Comparison of ENCODE assay signal across 8 cellular contexts in the genomic region with DNA sequence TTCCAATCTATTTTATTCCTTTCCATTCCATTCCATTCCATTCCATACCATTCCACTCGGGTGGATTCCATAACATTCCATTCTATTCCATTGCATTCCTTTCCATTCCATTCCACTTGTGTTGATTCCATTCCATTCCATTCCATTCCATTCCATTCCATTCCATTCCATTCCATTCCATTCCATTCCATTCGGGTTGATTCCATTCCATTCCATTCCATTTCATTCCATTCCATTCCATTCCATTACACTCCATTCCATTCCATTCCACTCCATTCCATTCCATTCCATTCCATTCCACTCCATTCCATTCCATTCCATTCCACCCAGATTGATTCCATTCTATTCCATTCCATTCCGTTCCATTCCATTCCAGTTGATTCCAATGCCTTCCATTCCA.
DNase-seq lines count a peak whose midpoint lies in the region; ATAC-seq and TF ChIP-seq lines count a peak whose summit lies in the region.
"Not testable (repeated sequence)": the region's sequence is repeated elsewhere in the genome, so short reads cannot be mapped to it uniquely, and the experiment has no call there.

No MANE protein-coding gene starts in this region.

- H3K27me3 ChIP-seq in DND-41 (ENCODE audit: insufficient read depth, low read length, poor library complexity); heart left ventricle: not testable (repeated sequence)

- H3K4me1 ChIP-seq in DND-41 (ENCODE audit: insufficient read depth, low read length); heart left ventricle: not testable (repeated sequence)

- not testable (repeated sequence) for H3K4me1 Mint-ChIP-seq in activated CD4-positive, alpha-beta T cell treated with anti-CD3 and anti-CD28 coated beads for 36 hours

- H3K27ac Mint-ChIP-seq in activated CD4-positive, alpha-beta T cell treated with anti-CD3 and anti-CD28 coated beads for 36 hours, result not testable (repeated sequence)

- H3K9ac ChIP-seq in DND-41 (ENCODE audit: low read depth, low read length), result not testable (repeated sequence)

- H3K9me3 ChIP-seq in DND-41 (ENCODE audit: insufficient read depth, low read length, severe bottlenecking), result peaks cover 75% of the 10 kb centered on the region
- peaks cover 0 to 76% (median 37%) of the 10 kb centered on the region in 12 donors for H3K9me3 ChIP-seq in heart left ventricle

- peaks cover 50% of the 10 kb centered on the region for H3K36me3 Mint-ChIP-seq in activated CD4-positive, alpha-beta T cell treated with anti-CD3 and anti-CD28 coated beads for 36 hours (ENCODE audit: low read depth)

- not testable (repeated sequence) for TF ChIP-seq POLR2A in heart left ventricle (IDR thresholded peaks at IDR 0.05)

- H4K20me1 ChIP-seq in DND-41 (ENCODE audit: insufficient read depth, low read length), result not testable (repeated sequence)

- CTCF ChIA-PET in activated CD4-positive, alpha-beta T cell treated with anti-CD3 and anti-CD28 coated beads for 36 hours (lab: Charles Lee), result not testable (repeated sequence)

- intact Hi-C loops in activated CD4-positive, alpha-beta T cell treated with anti-CD3 and anti-CD28 coated beads for 36 hours (cut with DNase I, micrococcal nuclease), result not testable (repeated sequence)
- intact Hi-C loops in heart left ventricle (cut with DNase I), result loop anchor here in 1 of 10 donors (10.0 kb wide), 1 partner anchor 50 kb away; no protein-coding TSS in a partner anchor

- not testable (repeated sequence) for H2AFZ ChIP-seq in DND-41 (ENCODE audit: low read depth, low read length)

- H3K27me3 Mint-ChIP-seq in activated CD4-positive, alpha-beta T cell treated with anti-CD3 and anti-CD28 coated beads for 36 hours, result not testable (repeated sequence)

- not testable (repeated sequence) for DNase-seq in DND-41; activated CD4-positive, alpha-beta T cell treated with anti-CD3 and anti-CD28 coated beads for 36 hours; heart left ventricle; omental fat pad (ENCODE audit: low spot score)

- not testable (repeated sequence) for H3K4me3 Mint-ChIP-seq in activated CD4-positive, alpha-beta T cell treated with anti-CD3 and anti-CD28 coated beads for 36 hours

- H3K4me2 ChIP-seq in DND-41 (ENCODE audit: insufficient read depth, low read length), result not testable (repeated sequence)

- not testable (repeated sequence) for H3K79me2 ChIP-seq in DND-41 (ENCODE audit: insufficient read depth, low read length)

- 63 to 70% (median 68%) methylated on average over 3 of the region's 3 CpGs for whole genome bisulfite sequencing in heart left ventricle, 4 donors

- H3K36me3 ChIP-seq in DND-41 (ENCODE audit: insufficient read depth, low read length); heart left ventricle: not testable (repeated sequence)

- TF ChIP-seq CTCF in DND-41 (IDR thresholded peaks at IDR 0.05; ENCODE audit: borderline replicate concordance, extremely low read depth, low read length, poor library complexity, severe bottlenecking); heart left ventricle (IDR thresholded peaks at IDR 0.05); omental fat pad (IDR thresholded peaks at IDR 0.05): not testable (repeated sequence)

- H3K4me3 ChIP-seq in DND-41 (ENCODE audit: low read depth in 1 of 2, low read length in 2 of 2); heart left ventricle: not testable (repeated sequence)

- ATAC-seq in DND-41 (ENCODE audit: insufficient read depth, low read depth) (peak; percentile 57), GM19328 (IDR thresholded peaks at IDR 0.05; ENCODE audit: unreplicated experiment) (peak; percentile 63), GM21723 (IDR thresholded peaks at IDR 0.05; ENCODE audit: unreplicated experiment) (peak; percentile 78), HG02973 (IDR thresholded peaks at IDR 0.05; ENCODE audit: unreplicated experiment) (peak; percentile 64), HG03442 (IDR thresholded peaks at IDR 0.05; ENCODE audit: unreplicated experiment) (peak; percentile 60), heart left ventricle (peak; percentile 70 to 83 (median 80)), omental fat pad (ENCODE audit: low FRiP score) (peak; percentile 79)
- ATAC-seq in activated CD4-positive, alpha-beta T cell treated with anti-CD3 and anti-CD28 coated beads for 36 hours, result peak; percentile 47

- H3K27ac ChIP-seq in DND-41 (ENCODE audit: low read length); heart left ventricle: not testable (repeated sequence)

- POLR2A ChIA-PET in activated CD4-positive, alpha-beta T cell treated with anti-CD3 and anti-CD28 coated beads for 36 hours (lab: Charles Lee), result not testable (repeated sequence)

- peaks cover 62% of the 10 kb centered on the region for H3K9me3 Mint-ChIP-seq in activated CD4-positive, alpha-beta T cell treated with anti-CD3 and anti-CD28 coated beads for 36 hours (ENCODE audit: low read depth)
